ENCODE assay signal across 8 cellular contexts in the genomic region with DNA sequence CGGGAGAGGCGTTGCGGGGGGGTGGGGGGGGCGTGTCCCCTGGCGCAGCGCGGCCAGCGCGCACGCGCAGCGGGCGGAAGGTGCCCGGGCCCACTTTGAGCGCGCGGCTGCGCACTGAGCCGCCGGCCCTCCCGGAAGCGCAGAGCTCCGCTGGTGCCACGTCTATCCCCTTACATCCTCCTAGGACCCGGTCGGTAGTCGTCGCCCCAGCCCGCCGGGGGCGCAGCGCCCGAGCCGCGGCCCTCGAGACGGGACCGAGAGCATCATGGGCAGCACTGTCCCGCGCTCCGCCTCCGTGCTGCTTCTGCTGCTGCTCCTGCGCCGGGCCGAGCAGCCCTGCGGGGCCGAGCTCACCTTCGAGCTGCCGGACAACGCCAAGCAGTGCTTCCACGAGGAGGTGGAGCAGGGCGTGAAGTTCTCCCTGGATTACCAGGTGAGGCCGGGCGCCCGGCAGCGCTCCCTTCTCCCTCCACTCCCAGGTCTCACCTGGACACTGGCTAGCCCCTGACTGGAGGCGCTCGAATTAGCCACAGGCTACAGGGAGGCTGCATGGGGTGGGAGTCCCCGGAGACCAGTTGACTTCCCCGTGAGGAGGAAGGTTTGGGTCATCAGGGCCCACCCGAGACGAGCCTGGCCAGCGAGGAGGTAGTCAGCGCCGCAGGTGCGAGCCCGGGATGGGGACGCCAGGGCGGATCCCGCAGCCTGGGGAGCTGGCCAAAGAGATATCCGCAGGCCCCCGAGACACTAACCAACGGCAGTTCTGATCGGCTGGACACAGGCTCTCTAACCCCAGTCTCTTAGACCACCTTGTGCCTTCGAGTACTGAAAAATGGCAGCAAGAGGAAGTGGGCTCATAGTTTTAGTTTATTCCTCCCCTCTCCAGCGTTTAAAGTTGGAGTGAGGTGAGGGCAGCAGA. TPM values are rescaled to one million over a fixed set of nuclear protein-coding genes. Genes with fewer than 3 reads are reported as not detected.
DNase-seq lines count a peak whose midpoint lies in the region; ATAC-seq and TF ChIP-seq lines count a peak whose summit lies in the region.

Gene TMED3, plus strand, starts transcription at position 128 of the 916 bp plus-strand sequence. Its CDS starts 138 bp downstream, at position 266.

- ATAC-seq in HG03439 (IDR thresholded peaks at IDR 0.05; ENCODE audit: unreplicated experiment) (peak; percentile 92), right lobe of liver (peak; percentile 89 to 97 (median 93))

- H3K36me3 ChIP-seq in right lobe of liver: peaks cover 0 to 22% (median 2%) of the 10 kb centered on the region in 4 donors

- H3K27me3 ChIP-seq in right lobe of liver: peaks cover 0 to 6% of the 10 kb centered on the region in 2 donors

- H3K4me3 ChIP-seq in right lobe of liver: peak within 1 kb of the TSS; percentile 49 to 78 (median 64)

- DNase-seq in C1 segment of cervical spinal cord (lab: John Stamatoyannopoulos, UW) (peak in 13 of 14 donors; percentile 18 to 77 (median 46)), GM19238 (ENCODE audit: insufficient read length, low spot score) (peak; percentile 98), NCI-H524 (lab: John Stamatoyannopoulos, UW) (peak; percentile 90 to 94), dermis microvascular lymphatic vessel endothelial cell (ENCODE audit: low read depth in 2 of 2) (peak; percentile 53 to 91), right lobe of liver (peak; percentile 62 to 77 (median 67))
- DNase-seq in activated CD4-positive, alpha-beta T cell treated with anti-CD3 and anti-CD28 coated beads, Interleukin-2, amount 50 U/mL, for 1 hour: peak; percentile 69
- DNase-seq in stimulated activated CD4-positive, alpha-beta T cell treated with anti-CD3 and anti-CD28 coated beads, Interleukin-4, amount 100 ng/mL, for 24 hours: peak; percentile 85

- 0% methylated on average over 4 of the region's 76 CpGs for WGBS in right lobe of liver (ENCODE audit: insufficient coverage, low coverage, low lambda C conversion rate, missing lambda C conversion rate)

- no peak within 1 kb of the TSS for H3K27ac ChIP-seq in right lobe of liver

- peak in 1 of 4 donors; percentile 21 for TF ChIP-seq CTCF in right lobe of liver (IDR thresholded peaks at IDR 0.05)

- intact Hi-C loops in right lobe of liver (cut with DNase I): no loop called here

- no peak for TF ChIP-seq POLR2A in right lobe of liver (IDR thresholded peaks at IDR 0.05)

- H3K9me3 ChIP-seq in right lobe of liver: no peaks in the 10 kb centered on the region

- no peaks in the 10 kb centered on the region for H3K4me1 ChIP-seq in right lobe of liver

RNA-seq across cellular contexts. Expression of gene TMED3, which starts in this region (rescaled TPM):
- 173 and 221 TPM in 2 replicates for total RNA-seq in dermis microvascular lymphatic vessel endothelial cell
- total RNA-seq in right lobe of liver: 10 to 100 TPM in 2 of 6 experiments, 1 to 10 TPM in 4; 5.5 to 15.2 (median 8.1) TPM

Comparison
In these comparisons a context has a peak if more than half of its experiments do, and no peak if none do; other contexts are left out.
1. RNA of gene TMED3 (total RNA-seq): 173 to 221 TPM in dermis microvascular lymphatic vessel endothelial cell; 5.5 to 15.2 TPM in right lobe of liver; every median in the first group is over 10 times any median in the second.
2. DNase-seq: peak in every context shown above with its lines; median percentile 98 in GM19238; 92 in NCI-H524; 85 in stimulated activated CD4-positive, alpha-beta T cell treated with anti-CD3 and anti-CD28 coated beads, Interleukin-4, amount 100 ng/mL, for 24 hours; 72 in dermis microvascular lymphatic vessel endothelial cell; 69 in activated CD4-positive, alpha-beta T cell treated with anti-CD3 and anti-CD28 coated beads, Interleukin-2, amount 50 U/mL, for 1 hour; 67 in right lobe of liver; 46 in C1 segment of cervical spinal cord.